ENCODE assay signal across 8 cellular contexts in the genomic region with DNA sequence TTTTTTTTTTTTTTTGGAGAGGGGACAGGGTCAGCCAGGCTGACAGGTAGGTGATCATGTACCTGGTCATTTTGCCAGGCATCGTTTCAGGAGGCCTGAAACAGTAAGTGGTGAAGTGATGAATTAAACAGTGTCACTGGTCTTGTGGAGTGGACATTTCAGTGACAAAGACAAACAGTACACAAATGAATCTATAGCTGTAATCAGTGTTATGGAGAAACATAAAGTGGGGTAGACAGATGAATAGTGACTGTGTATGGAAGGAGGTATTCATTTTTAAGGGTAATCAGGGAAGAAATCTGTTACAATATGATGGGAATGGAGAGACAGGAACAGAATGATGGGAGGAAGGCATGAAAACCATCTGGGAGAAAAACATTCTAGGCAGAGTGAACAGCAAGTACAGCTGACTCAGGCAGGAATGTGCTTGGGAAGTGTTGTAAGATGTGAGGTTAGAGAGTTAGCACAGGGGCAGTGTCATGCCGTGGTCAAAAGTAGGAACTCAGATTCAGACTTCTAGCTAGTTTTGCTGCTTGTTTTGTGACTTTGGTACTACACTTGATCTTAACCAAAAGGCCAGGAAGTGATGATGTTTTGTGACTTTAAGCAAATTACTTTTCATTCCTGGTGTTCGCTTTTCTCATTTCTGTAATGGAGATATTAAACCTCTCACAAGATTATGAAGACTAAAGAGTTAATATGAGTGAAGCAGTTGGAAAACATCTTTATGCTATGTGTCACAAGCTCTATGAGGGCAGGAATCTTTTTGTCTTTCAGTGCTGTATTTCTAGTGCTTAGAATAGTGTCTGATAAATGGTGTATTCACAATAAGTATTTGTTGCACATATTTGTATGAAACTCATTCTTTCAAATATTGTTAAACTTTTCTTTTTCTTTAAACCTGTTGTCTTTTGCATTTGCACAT. TPM values are rescaled to one million over a fixed set of nuclear protein-coding genes. Genes with fewer than 3 reads are reported as not detected.
DNase-seq lines count a peak whose midpoint lies in the region; FAIRE-seq and TF ChIP-seq lines count a peak whose summit lies in the region.

No MANE protein-coding gene starts in this region.

- no peaks in the 10 kb centered on the region for H3K9me3 Mint-ChIP-seq in endothelial cell (ENCODE audit: unreplicated experiment)

- H3K4me3 ChIP-seq in neutrophil (ENCODE audit: low read depth in 1 of 2, low read length in 1 of 2), result peak overlapping the region in 1 of 2 experiments; percentile 30
- no peak overlapping the region for H3K4me3 ChIP-seq in MM.1S (ENCODE audit: low read length)

- peak overlapping the region; percentile 3 for H3K4me3 Mint-ChIP-seq in endothelial cell (ENCODE audit: unreplicated experiment)

- H3K79me2 ChIP-seq in MM.1S (ENCODE audit: low read length), result peaks cover 67% of the 10 kb centered on the region

- no peak for TF ChIP-seq POLR2A in GM12891 (IDR thresholded peaks at IDR 0.05; ENCODE audit: low read depth, low read length)

- no peaks in the 10 kb centered on the region for H3K9me2 ChIP-seq in MM.1S (replicated peaks; ENCODE audit: insufficient read depth, low read length)

- H3K27ac Mint-ChIP-seq in endothelial cell (ENCODE audit: unreplicated experiment), result peak overlapping the region; percentile 5

- peaks cover 5% of the 10 kb centered on the region for H3K36me3 Mint-ChIP-seq in endothelial cell (ENCODE audit: low read depth, unreplicated experiment)

- no peaks in the 10 kb centered on the region for H3K36me3 ChIP-seq in neutrophil
- no peaks in the 10 kb centered on the region for H3K36me3 ChIP-seq in MM.1S (replicated peaks; ENCODE audit: insufficient read depth, low read length)

- H2AFZ ChIP-seq in MM.1S (ENCODE audit: low read length), result no peak overlapping the region

- TF ChIP-seq CTCF in endothelial cell (IDR thresholded peaks at IDR 0.05; ENCODE audit: unreplicated experiment) (no peak), neutrophil (IDR thresholded peaks at IDR 0.05) (no peak), MM.1S (IDR thresholded peaks at IDR 0.05; ENCODE audit: low read length) (no peak)

- H3K27me3 Mint-ChIP-seq in endothelial cell (ENCODE audit: unreplicated experiment), result no peaks in the 10 kb centered on the region

- peaks cover 29 to 39% of the 10 kb centered on the region in 2 experiments for H3K4me1 ChIP-seq in neutrophil (ENCODE audit: control insufficient read depth in 1 of 2, insufficient read depth in 1 of 2, low read depth in 1 of 2, low read length in 1 of 2)
- H3K4me1 ChIP-seq in MM.1S (ENCODE audit: low read length), result no peaks in the 10 kb centered on the region

- H3K4me2 ChIP-seq in MM.1S (ENCODE audit: low read depth, low read length), result no peak overlapping the region

- H3K27ac ChIP-seq in neutrophil (peak overlapping the region; percentile 75), MM.1S (ENCODE audit: low read length) (no peak overlapping the region)

- H3F3A ChIP-seq in MM.1S (ENCODE audit: insufficient read depth, low read length), result no peaks in the 10 kb centered on the region

- H3K27me3 ChIP-seq in neutrophil, result no peaks in the 10 kb centered on the region
- no peaks in the 10 kb centered on the region for H3K27me3 ChIP-seq in MM.1S (replicated peaks; ENCODE audit: insufficient read depth, low read length)

- no peaks in the 10 kb centered on the region for H3K9me3 ChIP-seq in neutrophil
- no peaks in the 10 kb centered on the region for H3K9me3 ChIP-seq in MM.1S (replicated peaks; ENCODE audit: insufficient read depth, low read length)

- H4K20me1 ChIP-seq in MM.1S (ENCODE audit: insufficient read depth, low read length), result no peaks in the 10 kb centered on the region

- no peak for DNase-seq in GM12891 (ENCODE audit: insufficient read length, low spot score)
- peak; percentile 89 for DNase-seq in NCI-H226
- no peak for DNase-seq in endothelial cell (ENCODE audit: low spot score)
- DNase-seq in NAMALWA (ENCODE audit: low spot score), result no peak
- DNase-seq in effector CD4-positive, alpha-beta T cell, result no peak
- no peak for DNase-seq in NCI-H1092 treated with DMSO at 0.1 percent for 48 hours (lab: John Stamatoyannopoulos, UW)
- DNase-seq in MM.1S, result no peak

- peaks cover 32% of the 10 kb centered on the region for H3K4me1 Mint-ChIP-seq in endothelial cell (ENCODE audit: unreplicated experiment)

- H3K9ac ChIP-seq in MM.1S (ENCODE audit: low read length), result no peak overlapping the region

- FAIRE-seq in GM12891 (lab: Jason Lieb, UNC), result peak; percentile 80

TF ChIP-seq in GM12891, 5 proteins besides CTCF, POLR2A, EP300 and RAD21:
- TF ChIP-seq TAF1 (IDR thresholded peaks at IDR 0.05; ENCODE audit: low read depth, low read length) (no peak), SPI1 (IDR thresholded peaks at IDR 0.05; ENCODE audit: low read depth, low read length) (no peak), POLR2AphosphoS5 (IDR thresholded peaks at IDR 0.05; ENCODE audit: low read depth, low read length) (no peak), POU2F2 (IDR thresholded peaks at IDR 0.05; ENCODE audit: low read depth, low read length) (no peak), PAX5 (IDR thresholded peaks at IDR 0.05; ENCODE audit: insufficient read depth, low read length, severe bottlenecking) (no peak)

RNA-seq across cellular contexts. Expression of gene QKI, which starts 43.4 kb away (rescaled TPM):
- polyA plus RNA-seq in GM12891 (2012; ENCODE audit: low read depth, missing spikeins), result 25.2 TPM
- 326 TPM for total RNA-seq in endothelial cell (ENCODE audit: unreplicated experiment)
